ENCODE assay signal across 8 cellular contexts in the genomic region with DNA sequence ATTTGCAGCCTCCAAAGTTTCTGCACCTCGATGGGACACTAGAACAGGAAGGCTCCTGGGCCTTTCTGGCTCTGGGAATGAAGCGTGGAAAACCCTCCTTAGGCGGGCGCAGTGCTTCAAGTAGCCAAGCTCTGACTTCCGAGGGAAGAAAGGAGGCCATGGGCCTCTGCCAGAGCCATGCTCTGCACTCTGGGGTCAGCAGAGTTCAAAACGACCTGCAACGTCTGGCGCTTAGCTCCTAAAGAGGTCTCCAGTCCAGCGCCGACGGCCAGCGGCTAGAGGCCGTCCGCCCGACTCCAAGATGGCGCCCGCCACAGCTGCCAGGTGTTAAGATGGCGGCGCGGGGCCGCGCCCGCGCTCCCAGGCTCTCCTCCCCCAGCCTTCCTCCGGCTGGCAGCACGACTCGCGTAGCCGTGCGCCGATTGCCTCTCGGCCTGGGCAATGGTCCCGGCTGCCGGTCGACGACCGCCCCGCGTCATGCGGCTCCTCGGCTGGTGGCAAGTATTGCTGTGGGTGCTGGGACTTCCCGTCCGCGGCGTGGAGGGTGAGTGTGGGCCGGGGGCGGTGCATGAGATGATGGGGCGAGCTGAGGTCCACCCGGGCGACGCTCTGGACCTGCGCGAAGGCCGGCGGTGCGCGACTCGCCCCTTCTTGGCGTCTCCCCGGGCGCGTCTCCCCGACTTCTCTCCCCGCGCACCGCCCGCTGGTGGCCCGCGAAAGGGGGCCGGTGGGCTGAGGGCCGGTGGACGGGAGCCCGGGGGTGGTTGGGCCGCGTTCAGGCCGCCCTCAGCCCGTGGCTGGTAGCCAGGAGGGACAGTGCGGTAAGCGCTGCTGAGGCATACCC. TPM values are rescaled to one million over a fixed set of nuclear protein-coding genes. Genes with fewer than 3 reads are reported as not detected.
A peak's percentile ranks its signal among the peaks of the same experiment; 100 is the strongest.
DNase-seq lines count a peak whose midpoint lies in the region; ATAC-seq and TF ChIP-seq lines count a peak whose summit lies in the region.

A gene with protein sequence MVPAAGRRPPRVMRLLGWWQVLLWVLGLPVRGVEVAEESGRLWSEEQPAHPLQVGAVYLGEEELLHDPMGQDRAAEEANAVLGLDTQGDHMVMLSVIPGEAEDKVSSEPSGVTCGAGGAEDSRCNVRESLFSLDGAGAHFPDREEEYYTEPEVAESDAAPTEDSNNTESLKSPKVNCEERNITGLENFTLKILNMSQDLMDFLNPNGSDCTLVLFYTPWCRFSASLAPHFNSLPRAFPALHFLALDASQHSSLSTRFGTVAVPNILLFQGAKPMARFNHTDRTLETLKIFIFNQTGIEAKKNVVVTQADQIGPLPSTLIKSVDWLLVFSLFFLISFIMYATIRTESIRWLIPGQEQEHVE (plus strand): TSS at position 385 of the 844 bp plus-strand sequence. CDS start 57 bp downstream, at position 442.

- no peaks in the 10 kb centered on the region for H3K36me3 ChIP-seq in HUES6 (ENCODE audit: control insufficient read depth, insufficient read depth, low read length)
- H3K36me3 ChIP-seq in esophagus squamous epithelium: no peaks in the 10 kb centered on the region

- H3K27me3 ChIP-seq in HUES6 (ENCODE audit: control insufficient read depth, insufficient read depth, low read length) (no peaks in the 10 kb centered on the region), esophagus squamous epithelium (no peaks in the 10 kb centered on the region)

- peak within 1 kb of the TSS; percentile 94 for H3K27ac ChIP-seq in HUES6 (ENCODE audit: low read depth, low read length)
- H3K27ac ChIP-seq in esophagus squamous epithelium: peak within 1 kb of the TSS; percentile 88 to 98 (median 96)

- peak; percentile 77 for ATAC-seq in GM21390 (IDR thresholded peaks at IDR 0.05; ENCODE audit: unreplicated experiment)

- peak within 1 kb of the TSS; percentile 95 for H3K9ac ChIP-seq in HUES6 (ENCODE audit: low read length)

- H3K9me3 ChIP-seq in HUES6 (ENCODE audit: control insufficient read depth, insufficient read depth, low read depth, low read length) (no peaks in the 10 kb centered on the region), esophagus squamous epithelium (no peaks in the 10 kb centered on the region)

- peaks cover 12% of the 10 kb centered on the region for H3K4me1 ChIP-seq in HUES6 (ENCODE audit: control insufficient read depth, insufficient read depth, low read length)
- peaks cover 8 to 41% (median 11%) of the 10 kb centered on the region in 3 donors for H3K4me1 ChIP-seq in esophagus squamous epithelium

- intact Hi-C loops in esophagus squamous epithelium (cut with DNase I): no loop called here

- DNase-seq in D341Med (ENCODE audit: low spot score) (peak; percentile 93), esophagus squamous epithelium (lab: John Stamatoyannopoulos, UW) (peak; percentile 44), myocyte (ENCODE audit: low read depth) (peak; percentile 87)
- DNase-seq in activated T-cell treated with anti-CD3 and anti-CD28 coated beads, Interleukin-2, amount 50 U/mL, for 48 hours: peak; percentile 86 to 89
- DNase-seq in stimulated activated CD8-positive, alpha-beta memory T cell treated with anti-CD3 and anti-CD28 coated beads, Interleukin-7, amount 100 ng/mL, for 48 hours (ENCODE audit: extremely low read depth in 1 of 2, low read depth in 1 of 2): peak; percentile 65 to 69

- peak in 3 of 4 donors; percentile 23 to 66 (median 45) for TF ChIP-seq POLR2A in esophagus squamous epithelium (IDR thresholded peaks at IDR 0.05)

- 0 to 25% methylated on average over 5 of the region's 79 CpGs for WGBS in esophagus squamous epithelium, 2 donors

- peak in 1 of 6 experiments; percentile 14 for TF ChIP-seq CTCF in esophagus squamous epithelium (IDR thresholded peaks at IDR 0.05)

- H3K4me3 ChIP-seq in HUES6 (ENCODE audit: low read depth, low read length) (peak within 1 kb of the TSS; percentile 84), esophagus squamous epithelium (peak within 1 kb of the TSS; percentile 71 to 96 (median 79))

TF ChIP-seq in PFSK-1, 5 proteins besides CTCF, POLR2A, EP300 and RAD21:
- no peak for TF ChIP-seq SIN3A (IDR thresholded peaks at IDR 0.05; ENCODE audit: borderline replicate concordance, insufficient read depth, low read length)
- peak; percentile 56 for TF ChIP-seq FOXP2 (optimal IDR thresholded peaks at IDR 0.05; ENCODE audit: borderline replicate concordance, extremely low read depth, extremely low read length, insufficient read depth)
- peak; percentile 80 for TF ChIP-seq POLR2AphosphoS5 (IDR thresholded peaks at IDR 0.05; ENCODE audit: low read depth, low read length)
- TF ChIP-seq, protein P1, sequence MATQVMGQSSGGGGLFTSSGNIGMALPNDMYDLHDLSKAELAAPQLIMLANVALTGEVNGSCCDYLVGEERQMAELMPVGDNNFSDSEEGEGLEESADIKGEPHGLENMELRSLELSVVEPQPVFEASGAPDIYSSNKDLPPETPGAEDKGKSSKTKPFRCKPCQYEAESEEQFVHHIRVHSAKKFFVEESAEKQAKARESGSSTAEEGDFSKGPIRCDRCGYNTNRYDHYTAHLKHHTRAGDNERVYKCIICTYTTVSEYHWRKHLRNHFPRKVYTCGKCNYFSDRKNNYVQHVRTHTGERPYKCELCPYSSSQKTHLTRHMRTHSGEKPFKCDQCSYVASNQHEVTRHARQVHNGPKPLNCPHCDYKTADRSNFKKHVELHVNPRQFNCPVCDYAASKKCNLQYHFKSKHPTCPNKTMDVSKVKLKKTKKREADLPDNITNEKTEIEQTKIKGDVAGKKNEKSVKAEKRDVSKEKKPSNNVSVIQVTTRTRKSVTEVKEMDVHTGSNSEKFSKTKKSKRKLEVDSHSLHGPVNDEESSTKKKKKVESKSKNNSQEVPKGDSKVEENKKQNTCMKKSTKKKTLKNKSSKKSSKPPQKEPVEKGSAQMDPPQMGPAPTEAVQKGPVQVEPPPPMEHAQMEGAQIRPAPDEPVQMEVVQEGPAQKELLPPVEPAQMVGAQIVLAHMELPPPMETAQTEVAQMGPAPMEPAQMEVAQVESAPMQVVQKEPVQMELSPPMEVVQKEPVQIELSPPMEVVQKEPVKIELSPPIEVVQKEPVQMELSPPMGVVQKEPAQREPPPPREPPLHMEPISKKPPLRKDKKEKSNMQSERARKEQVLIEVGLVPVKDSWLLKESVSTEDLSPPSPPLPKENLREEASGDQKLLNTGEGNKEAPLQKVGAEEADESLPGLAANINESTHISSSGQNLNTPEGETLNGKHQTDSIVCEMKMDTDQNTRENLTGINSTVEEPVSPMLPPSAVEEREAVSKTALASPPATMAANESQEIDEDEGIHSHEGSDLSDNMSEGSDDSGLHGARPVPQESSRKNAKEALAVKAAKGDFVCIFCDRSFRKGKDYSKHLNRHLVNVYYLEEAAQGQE (IDR thresholded peaks at IDR 0.05; ENCODE audit: insufficient read depth in 1 of 2, low read depth in 2 of 2, low read length in 2 of 2): peak; percentile 45 to 59; a peak in 3 of 4 replicates
- peak; percentile 100 for TF ChIP-seq TAF1 (IDR thresholded peaks at IDR 0.05; ENCODE audit: borderline replicate concordance, insufficient read depth, low read length)

RNA-seq across cellular contexts. Expression of the gene that starts here (rescaled TPM):
- 42.8 TPM for polyA plus RNA-seq in PFSK-1 (2012; ENCODE audit: insufficient read length, low read depth)
- total RNA-seq in esophagus squamous epithelium (10 to 100 TPM; 20.2 to 43.9 (median 35.2) TPM), myocyte (94.8 and 106 TPM in 2 replicates)
- 94.9 TPM for polyA plus RNA-seq in myocyte (2012)

Comparison
In these comparisons a context has a peak if more than half of its experiments do, and no peak if none do; other contexts are left out.
1. Peak in every context shown above with its lines: DNase-seq, ATAC-seq, H3K4me3 ChIP-seq and H3K27ac ChIP-seq.